In genomic region chr1:62299426-62300200, GRCh38 we compare ENCODE assay signal across 1 cellular context.
TF ChIP-seq lines count a peak whose summit lies in the region.

No MANE protein-coding gene starts in this region.

TF ChIP-seq in HEK293, 187 proteins besides CTCF, POLR2A, EP300 and RAD21 (continued from another document):
- no peak for TF ChIP-seq GLI2 (tag by site-specific recombination; IDR thresholded peaks at IDR 0.05; ENCODE audit: borderline replicate concordance, low read depth)
- 0 out of 2 replicates have a peak, but pooled peaks have one; percentile 23 for TF ChIP-seq KLF1 (tag by site-specific recombination; IDR thresholded peaks at IDR 0.05)
- TF ChIP-seq, protein P1, sequence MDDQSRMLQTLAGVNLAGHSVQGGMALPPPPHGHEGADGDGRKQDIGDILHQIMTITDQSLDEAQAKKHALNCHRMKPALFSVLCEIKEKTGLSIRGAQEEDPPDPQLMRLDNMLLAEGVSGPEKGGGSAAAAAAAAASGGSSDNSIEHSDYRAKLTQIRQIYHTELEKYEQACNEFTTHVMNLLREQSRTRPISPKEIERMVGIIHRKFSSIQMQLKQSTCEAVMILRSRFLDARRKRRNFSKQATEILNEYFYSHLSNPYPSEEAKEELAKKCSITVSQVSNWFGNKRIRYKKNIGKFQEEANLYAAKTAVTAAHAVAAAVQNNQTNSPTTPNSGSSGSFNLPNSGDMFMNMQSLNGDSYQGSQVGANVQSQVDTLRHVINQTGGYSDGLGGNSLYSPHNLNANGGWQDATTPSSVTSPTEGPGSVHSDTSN (CRISPR knock-in tag; IDR thresholded peaks at IDR 0.05) = no peak
- 0 out of 2 replicates have a peak, but pooled peaks have one; percentile 10 for TF ChIP-seq EGR2 (tag by site-specific recombination; IDR thresholded peaks at IDR 0.05; ENCODE audit: low read depth)
- 0 out of 2 replicates have a peak, but pooled peaks have one; percentile 20 for TF ChIP-seq ZBTB8A (tag by site-specific recombination; IDR thresholded peaks at IDR 0.05)
- no peak for TF ChIP-seq HOXD13 (CRISPR knock-in tag; IDR thresholded peaks at IDR 0.05; ENCODE audit: borderline replicate concordance)
- peak; percentile 64 for TF ChIP-seq WT1 (tag by site-specific recombination; IDR thresholded peaks at IDR 0.05)
- TF ChIP-seq SP7 (tag by site-specific recombination; IDR thresholded peaks at IDR 0.05) = no peak
- TF ChIP-seq RBAK (tag by site-specific recombination; IDR thresholded peaks at IDR 0.05) = no peak
- TF ChIP-seq, protein P2, sequence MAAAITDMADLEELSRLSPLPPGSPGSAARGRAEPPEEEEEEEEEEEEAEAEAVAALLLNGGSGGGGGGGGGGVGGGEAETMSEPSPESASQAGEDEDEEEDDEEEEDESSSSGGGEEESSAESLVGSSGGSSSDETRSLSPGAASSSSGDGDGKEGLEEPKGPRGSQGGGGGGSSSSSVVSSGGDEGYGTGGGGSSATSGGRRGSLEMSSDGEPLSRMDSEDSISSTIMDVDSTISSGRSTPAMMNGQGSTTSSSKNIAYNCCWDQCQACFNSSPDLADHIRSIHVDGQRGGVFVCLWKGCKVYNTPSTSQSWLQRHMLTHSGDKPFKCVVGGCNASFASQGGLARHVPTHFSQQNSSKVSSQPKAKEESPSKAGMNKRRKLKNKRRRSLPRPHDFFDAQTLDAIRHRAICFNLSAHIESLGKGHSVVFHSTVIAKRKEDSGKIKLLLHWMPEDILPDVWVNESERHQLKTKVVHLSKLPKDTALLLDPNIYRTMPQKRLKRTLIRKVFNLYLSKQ (tag by site-specific recombination; IDR thresholded peaks at IDR 0.05; ENCODE audit: borderline replicate concordance) = no peak
- no peak for TF ChIP-seq ZNF174 (tag by site-specific recombination; IDR thresholded peaks at IDR 0.05)
- TF ChIP-seq, protein P3, sequence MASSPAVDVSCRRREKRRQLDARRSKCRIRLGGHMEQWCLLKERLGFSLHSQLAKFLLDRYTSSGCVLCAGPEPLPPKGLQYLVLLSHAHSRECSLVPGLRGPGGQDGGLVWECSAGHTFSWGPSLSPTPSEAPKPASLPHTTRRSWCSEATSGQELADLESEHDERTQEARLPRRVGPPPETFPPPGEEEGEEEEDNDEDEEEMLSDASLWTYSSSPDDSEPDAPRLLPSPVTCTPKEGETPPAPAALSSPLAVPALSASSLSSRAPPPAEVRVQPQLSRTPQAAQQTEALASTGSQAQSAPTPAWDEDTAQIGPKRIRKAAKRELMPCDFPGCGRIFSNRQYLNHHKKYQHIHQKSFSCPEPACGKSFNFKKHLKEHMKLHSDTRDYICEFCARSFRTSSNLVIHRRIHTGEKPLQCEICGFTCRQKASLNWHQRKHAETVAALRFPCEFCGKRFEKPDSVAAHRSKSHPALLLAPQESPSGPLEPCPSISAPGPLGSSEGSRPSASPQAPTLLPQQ (tag by site-specific recombination; IDR thresholded peaks at IDR 0.05) = 0 out of 2 replicates have a peak, but pooled peaks have one; percentile 14
- TF ChIP-seq ZNF19 (tag by site-specific recombination; IDR thresholded peaks at IDR 0.05; ENCODE audit: low read depth) = no peak
- 0 out of 2 replicates have a peak, but pooled peaks have one; percentile 42 for TF ChIP-seq ZBTB17 (tag by site-specific recombination; IDR thresholded peaks at IDR 0.05)
- no peak for TF ChIP-seq ZNF501 (tag by site-specific recombination; IDR thresholded peaks at IDR 0.05)
- TF ChIP-seq ZNF324 (tag by site-specific recombination; IDR thresholded peaks at IDR 0.05) = no peak
- peak; percentile 55; the same call in 1 of the 2 replicates for TF ChIP-seq ZNF335 (tag by site-specific recombination; conservative IDR thresholded peaks at IDR 0.05)
